In genomic region chr14:91577632-91578233, GRCh38 we compare ENCODE assay signal across 11 cellular contexts.
"Had no signal": no experiment of that assay in that cellular context is flagged by ENCODE, and none has a peak within 500 bp of the region (broad histone marks: within the 10 kb centered on the region; RNA-seq: fewer than 3 reads in every experiment).

No MANE protein-coding gene starts in this region.

- ATAC-seq: GM23338, HCT116 had no signal

- H3K4me3 ChIP-seq: GM23248, GM23338, HAP-1 had no signal

- H2AFZ ChIP-seq: GM23248, GM23338 had no signal

- H3K36me3 ChIP-seq: HAP-1 had no signal

- DNase-seq: GM23248, GOT3, H7, H9, HCEC 1CT, HFFc6 had no signal

- H3K27ac ChIP-seq: GM23248 had no signal

- H3K9ac ChIP-seq: GM23248 had no signal

- H3K4me2 ChIP-seq: GM23338 had no signal

- FAIRE-seq: H1, H54 had no signal
